Comparison of ENCODE assay signal across 9 cellular contexts in genomic region chr12:64618953-64619590, GRCh38. TPM values are rescaled to one million over a fixed set of nuclear protein-coding genes. Genes with fewer than 3 reads are reported as not detected.
A peak's percentile ranks its signal among the peaks of the same experiment; 100 is the strongest.
DNase-seq lines count a peak whose midpoint lies in the region; ATAC-seq and TF ChIP-seq lines count a peak whose summit lies in the region.
"Had no signal": no experiment of that assay in that cellular context is flagged by ENCODE, and none has a peak within 500 bp of the region (broad histone marks: within the 10 kb centered on the region; RNA-seq: fewer than 3 reads in every experiment).

No MANE protein-coding gene starts in this region.

- H3K27me3 ChIP-seq in KMS-11 (ENCODE audit: insufficient read depth, low read depth) (no peaks in the 10 kb centered on the region), body of pancreas (no peaks in the 10 kb centered on the region)

- H3K4me3 ChIP-seq in GM12864 (ENCODE audit: low read depth, low read length): peak overlapping the region; percentile 9; the same call in 1 of the 2 replicates
- H3K4me3 ChIP-seq in KMS-11 (IDR thresholded peaks at IDR 0.05; ENCODE audit: insufficient read depth, low read depth, low read length): no peak overlapping the region
- no peak overlapping the region for H3K4me3 ChIP-seq in body of pancreas

- H3K9ac ChIP-seq in KMS-11: no peak overlapping the region

- no peak for DNase-seq in GM12864 (ENCODE audit: low read depth)
- peak in 1 of 4 donors; percentile 35 for DNase-seq in body of pancreas
- DNase-seq in natural killer cell: no peak
- DNase-seq in DMS153 treated with DMSO at 0.1 percent for 48 hours (lab: John Stamatoyannopoulos, UW; ENCODE audit: unreplicated experiment): no peak
- no peak for DNase-seq in T1000 (lab: John Stamatoyannopoulos, UW)
- DNase-seq in type B pancreatic cell (ENCODE audit: extremely low spot score, unreplicated experiment): no peak

- H2AFZ ChIP-seq in KMS-11 (ENCODE audit: low read depth): no peak overlapping the region

- peak overlapping the region; percentile 81 to 97 for H3K27ac Mint-ChIP-seq in natural killer cell
- H3K27ac Mint-ChIP-seq in type B pancreatic cell: no peak overlapping the region
- H3K27ac Mint-ChIP-seq: T-helper 1 cell treated with Interleukin-12 subunit alpha and Interleukin-12 subunit beta and Interleukin-4 antibody, amounts not matched to agents 30 μg/mL and 1 μg/mL, for 36 hours had no signal

- intact Hi-C loops in body of pancreas (cut with DNase I) (loop anchor here (10.0 kb wide), 1 partner anchor 56 kb away; no protein-coding TSS in a partner anchor), natural killer cell (cut with micrococcal nuclease) (no loop called here)

- H3K36me3 Mint-ChIP-seq in natural killer cell (no peaks in the 10 kb centered on the region), type B pancreatic cell (peaks cover 5% of the 10 kb centered on the region)

- ATAC-seq in GM21529 (IDR thresholded peaks at IDR 0.05; ENCODE audit: unreplicated experiment) (peak; percentile 51), body of pancreas (peak; percentile 40), natural killer cell (peak; percentile 39 to 60 (median 48))

- H3K4me1 ChIP-seq in KMS-11 (ENCODE audit: low read depth, poor library complexity, severe bottlenecking) (peaks cover 19% of the 10 kb centered on the region), body of pancreas (peaks cover 24% of the 10 kb centered on the region)

- H3K79me2 ChIP-seq in KMS-11 (ENCODE audit: insufficient read depth, low read depth): peaks cover 94% of the 10 kb centered on the region

- 38 to 44% methylated on average over 3 of the region's 3 CpGs for WGBS in body of pancreas, 2 donors

- H3K4me2 ChIP-seq in KMS-11: 0 out of 2 replicates have a peak overlapping the region, but pooled peaks have one; percentile 0

- no peaks in the 10 kb centered on the region for H3K36me3 ChIP-seq in KMS-11 (ENCODE audit: insufficient read depth)
- no peaks in the 10 kb centered on the region for H3K36me3 ChIP-seq in body of pancreas (replicated peaks in 1 of 2; ENCODE audit: insufficient read depth in 1 of 2, low read depth in 2 of 2)

- no peaks in the 10 kb centered on the region for H3K27me3 Mint-ChIP-seq in natural killer cell (ENCODE audit: low read depth in 2 of 2)
- no peaks in the 10 kb centered on the region for H3K27me3 Mint-ChIP-seq in type B pancreatic cell

- no peaks in the 10 kb centered on the region; the same call in 1 of the 2 replicates for H4K20me1 ChIP-seq in KMS-11 (ENCODE audit: insufficient read depth)

- H3K4me1 Mint-ChIP-seq in natural killer cell: peaks cover 39 to 55% of the 10 kb centered on the region in 2 donors
- peaks cover 24% of the 10 kb centered on the region for H3K4me1 Mint-ChIP-seq in type B pancreatic cell (ENCODE audit: unreplicated experiment)

- no peak overlapping the region for H3K27ac ChIP-seq in KMS-11
- H3K27ac ChIP-seq in body of pancreas: peak overlapping the region in 1 of 4 donors; percentile 53

- no peak for TF ChIP-seq POLR2A in body of pancreas (IDR thresholded peaks at IDR 0.05)

- TF ChIP-seq CTCF in GM12864 (IDR thresholded peaks at IDR 0.05; ENCODE audit: low read depth, low read length, missing control alignments) (no peak), KMS-11 (conservative IDR thresholded peaks at IDR 0.05; ENCODE audit: low read depth, low read length) (no peak), body of pancreas (IDR thresholded peaks at IDR 0.05) (no peak), natural killer cell (IDR thresholded peaks at IDR 0.05) (no peak), type B pancreatic cell (conservative IDR thresholded peaks at IDR 0.05) (no peak)

- no peaks in the 10 kb centered on the region for H3K9me3 ChIP-seq in body of pancreas

- no peaks in the 10 kb centered on the region for H3K9me3 Mint-ChIP-seq in natural killer cell
- no peaks in the 10 kb centered on the region for H3K9me3 Mint-ChIP-seq in type B pancreatic cell
- H3K9me3 Mint-ChIP-seq: T-helper 1 cell treated with Interleukin-12 subunit alpha and Interleukin-12 subunit beta and Interleukin-4 antibody, amounts not matched to agents 30 μg/mL and 1 μg/mL, for 36 hours had no signal

- peak overlapping the region; percentile 13 for H3K4me3 Mint-ChIP-seq in natural killer cell
- no peak overlapping the region for H3K4me3 Mint-ChIP-seq in type B pancreatic cell
- H3K4me3 Mint-ChIP-seq: T-helper 1 cell treated with Interleukin-12 subunit alpha and Interleukin-12 subunit beta and Interleukin-4 antibody, amounts not matched to agents 30 μg/mL and 1 μg/mL, for 36 hours had no signal

RNA-seq across cellular contexts. Expression of gene RASSF3, which starts 8.8 kb away (rescaled TPM):
- total RNA-seq in body of pancreas (10 to 100 TPM; 13.5 to 21.3 TPM), natural killer cell (100 to 1,000 TPM in 1 of 3 donors, 10 to 100 TPM in 2; 63.4 to 105 (median 80.5) TPM), type B pancreatic cell (ENCODE audit: low replicate concordance) (16.3 and 31.8 TPM in 2 replicates)
